Comparison of ENCODE assay signal across 20 cellular contexts in the genomic region with DNA sequence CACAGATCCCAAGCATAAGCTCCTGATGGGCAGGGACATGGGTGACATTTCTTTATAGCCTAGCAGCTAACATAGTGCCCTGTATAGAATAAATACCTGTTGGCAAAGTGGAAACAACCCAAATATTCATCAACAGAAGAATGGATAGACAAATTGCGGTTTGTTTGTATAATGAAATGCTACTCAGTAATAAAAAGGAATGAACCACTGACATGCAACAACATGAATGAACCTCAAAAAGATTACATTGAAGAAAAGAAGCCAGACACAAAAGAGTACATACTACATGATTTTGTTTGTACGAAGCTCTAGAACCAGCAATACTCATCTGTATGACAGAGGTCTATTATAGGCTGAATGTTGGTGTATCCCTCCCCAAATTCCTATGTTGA. TPM values are rescaled to one million over a fixed set of nuclear protein-coding genes. Genes with fewer than 3 reads are reported as not detected.
A peak's percentile ranks its signal among the peaks of the same experiment; 100 is the strongest.
DNase-seq lines count a peak whose midpoint lies in the region; ATAC-seq and TF ChIP-seq lines count a peak whose summit lies in the region.
"Had no signal": no experiment of that assay in that cellular context is flagged by ENCODE, and none has a peak within 500 bp of the region (broad histone marks: within the 10 kb centered on the region; RNA-seq: fewer than 3 reads in every experiment).

No MANE protein-coding gene starts in this region.

- intact Hi-C loops in upper lobe of right lung (cut with DNase I) = no loop called here

- H3K4me2 ChIP-seq in osteoblast (ENCODE audit: insufficient read depth, low read length) = peak overlapping the region; percentile 65

- H3K27ac ChIP-seq in RWPE2 (ENCODE audit: poor library complexity, severe bottlenecking) (peak overlapping the region; percentile 5), caudate nucleus (ENCODE audit: low read depth, low read length) (peak overlapping the region; percentile 39), osteoblast (ENCODE audit: low read depth, low read length) (peak overlapping the region; percentile 64), upper lobe of right lung (peak overlapping the region; percentile 63)

- H3K79me2 ChIP-seq in osteoblast (ENCODE audit: insufficient read depth, low read length) = no peaks in the 10 kb centered on the region

- H3K36me3 ChIP-seq in RWPE2 (ENCODE audit: low read depth) = no peaks in the 10 kb centered on the region
- H3K36me3 ChIP-seq in osteoblast (ENCODE audit: insufficient read depth, low read length) = no peaks in the 10 kb centered on the region
- no peaks in the 10 kb centered on the region for H3K36me3 ChIP-seq in upper lobe of right lung
- H3K36me3 ChIP-seq: BE2C had no signal

- H3K4me1 ChIP-seq in RWPE2 (ENCODE audit: insufficient read depth, poor library complexity, severe bottlenecking) = peaks cover 8% of the 10 kb centered on the region
- H3K4me1 ChIP-seq in osteoblast (ENCODE audit: insufficient read depth, low read length) = peaks cover 25% of the 10 kb centered on the region
- peaks cover 5% of the 10 kb centered on the region for H3K4me1 ChIP-seq in upper lobe of right lung
- H3K4me1 ChIP-seq: BE2C had no signal

- H3K4me3 ChIP-seq in RWPE2 (ENCODE audit: severe bottlenecking) (no peak overlapping the region), osteoblast (ENCODE audit: insufficient read depth, low read length) (no peak overlapping the region), upper lobe of right lung (no peak overlapping the region)
- H3K4me3 ChIP-seq: K562 had no signal

- ATAC-seq in RWPE2 (ENCODE audit: low read depth) (no peak), upper lobe of right lung (no peak)
- ATAC-seq: stimulated activated naive B cell treated with anti-CD40 and anti-IgM and Interleukin-4, amounts not matched to agents 10 μg/mL and 1 μg/mL and 100 μg/mL, for 72 hours had no signal

- no peaks in the 10 kb centered on the region for H3K9me3 ChIP-seq in RWPE2 (ENCODE audit: severe bottlenecking)
- peaks cover 2% of the 10 kb centered on the region for H3K9me3 ChIP-seq in osteoblast (ENCODE audit: low read depth, low read length)
- H3K9me3 ChIP-seq in upper lobe of right lung = no peaks in the 10 kb centered on the region
- H3K9me3 ChIP-seq: BE2C had no signal

- no peak overlapping the region for H2AFZ ChIP-seq in osteoblast (ENCODE audit: low read length)

- H4K20me1 ChIP-seq in osteoblast (ENCODE audit: insufficient read depth, low read length) = no peaks in the 10 kb centered on the region

- H3K27me3 ChIP-seq in RWPE2 (ENCODE audit: insufficient read depth, poor library complexity, severe bottlenecking) (no peaks in the 10 kb centered on the region), osteoblast (ENCODE audit: insufficient read depth, low read length) (no peaks in the 10 kb centered on the region), upper lobe of right lung (no peaks in the 10 kb centered on the region)
- H3K27me3 ChIP-seq: BE2C had no signal

- DNase-seq in RWPE2 (ENCODE audit: low spot score) = no peak
- no peak for DNase-seq in caudate nucleus (lab: John Stamatoyannopoulos, UW)
- DNase-seq in osteoblast (ENCODE audit: insufficient read length, low spot score, missing footprints) = no peak
- no peak for DNase-seq in upper lobe of right lung
- DNase-seq in NCI-H524 treated with DMSO at 0.1 percent for 48 hours (lab: John Stamatoyannopoulos, UW) = no peak
- DNase-seq in epidermal melanocyte (ENCODE audit: insufficient read length, low spot score) = no peak
- DNase-seq in NCI-H2227 (lab: John Stamatoyannopoulos, UW; ENCODE audit: unreplicated experiment) = no peak
- DNase-seq: activated CD4-positive, alpha-beta memory T cell treated with anti-CD3 and anti-CD28 coated beads, Interleukin-2, amount 10 ng/mL, durations not matched to agents 7 days and 5 days; activated T-cell treated with anti-CD3 and anti-CD28 coated beads, Interleukin-2, amount 50 U/mL, for 48 hours; BE2C; Calu3; H7; NCI-H2029; NCI-H524; SHP77; stimulated activated CD4-positive, alpha-beta T cell treated with anti-CD3 and anti-CD28 coated beads, Interleukin-15, amount 100 ng/mL, for 24 hours; stimulated activated naive B cell treated with anti-CD40 and anti-IgM and Interleukin-4, amounts not matched to agents 10 μg/mL and 1 μg/mL and 100 μg/mL, for 72 hours; T-helper 2 cell had no signal

- no peak for TF ChIP-seq CTCF in RWPE2 (IDR thresholded peaks at IDR 0.05; ENCODE audit: poor library complexity, severe bottlenecking)
- no peak for TF ChIP-seq CTCF in osteoblast (IDR thresholded peaks at IDR 0.05; ENCODE audit: extremely low read depth, low read depth, low read length)
- no peak for TF ChIP-seq CTCF in upper lobe of right lung (IDR thresholded peaks at IDR 0.05)

RNA-seq across cellular contexts. Expression of gene GALNT15, which starts 33.6 kb away (rescaled TPM):
- 6.5 and 7.1 TPM in 2 replicates for total RNA-seq in osteoblast
- total RNA-seq in upper lobe of right lung = 10.3 TPM
- total RNA-seq: activated CD4-positive, alpha-beta memory T cell treated with anti-CD3 and anti-CD28 coated beads, Interleukin-2, amount 10 ng/mL, durations not matched to agents 7 days and 5 days; Calu3; H7; K562; neural crest cell had no signal

Comparison
In these comparisons a context has a peak if more than half of its experiments do, and no peak if none do; other contexts are left out.
1. H3K27ac ChIP-seq: peak in every context shown above with its lines; median percentile 64 in osteoblast; 63 in upper lobe of right lung; 39 in caudate nucleus; 5 in RWPE2.